ENCODE assay signal across 30 cellular contexts in the genomic region with DNA sequence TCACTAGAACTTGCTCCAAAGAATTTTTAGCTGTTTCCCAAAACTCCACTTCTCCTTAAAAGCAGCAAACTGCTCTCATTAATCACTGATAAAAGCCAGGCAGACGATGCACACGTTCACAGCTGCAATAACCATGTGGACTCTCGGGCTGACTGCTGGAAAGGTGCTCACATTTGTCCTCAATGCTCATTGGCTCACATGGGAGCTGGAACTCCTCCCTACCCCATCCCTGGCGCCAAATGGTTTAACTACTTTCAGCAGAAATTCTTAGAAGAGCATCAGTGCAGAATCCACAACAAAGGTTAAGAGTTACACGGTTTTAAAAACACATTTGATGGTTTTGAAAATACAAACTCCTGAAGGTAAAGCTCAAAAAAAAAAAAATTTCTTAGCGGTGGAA.
"Had no signal": no experiment of that assay in that cellular context is flagged by ENCODE, and none has a peak within 500 bp of the region (broad histone marks: within the 10 kb centered on the region; RNA-seq: fewer than 3 reads in every experiment).

No MANE protein-coding gene starts in this region.

- H3K4me3 Mint-ChIP-seq: activated CD4-positive, alpha-beta memory T cell treated with anti-CD3 and anti-CD28 coated beads, Interleukin-2, amount 10 ng/mL, durations not matched to agents 7 days and 5 days; activated CD4-positive, alpha-beta T cell treated with anti-CD3 and anti-CD28 coated beads for 36 hours; activated CD8-positive, alpha-beta memory T cell treated with anti-CD3 and anti-CD28 coated beads, Interleukin-2, amount 10 ng/mL, durations not matched to agents 7 days and 5 days; activated naive CD4-positive, alpha-beta T cell treated with anti-CD3 and anti-CD28 coated beads, Interleukin-2, amount 50 U/mL, for 24 hours; activated naive CD8-positive, alpha-beta T cell treated with anti-CD3 and anti-CD28 coated beads, Interleukin-2, amount 50 U/mL, for 24 hours; activated T-cell treated with anti-CD3 and anti-CD28 coated beads, Interleukin-2, amount 50 U/mL, for 72 hours; central memory CD8-positive, alpha-beta T cell; dendritic cell treated with granulocyte-macrophage colony-stimulating factor and Interleukin-4, amounts not matched to agents 40 ng/mL and 50 ng/mL, for 4 days; immature natural killer cell; naive B cell; stimulated activated effector memory CD8-positive, alpha-beta T cell treated with anti-CD3 and anti-CD28 coated beads, Interleukin-12 subunit alpha, Interleukin-12 subunit beta, amount 100 ng/mL, for 72 hours; stimulated activated naive CD8-positive, alpha-beta T cell treated with anti-CD3 and anti-CD28 coated beads, Interleukin-15, Interleukin-2, amounts not matched to agents 100 ng/mL and 50 ng/mL, for 24 hours; type B pancreatic cell had no signal

- H3K9me3 Mint-ChIP-seq: activated CD4-positive, alpha-beta memory T cell treated with anti-CD3 and anti-CD28 coated beads, Interleukin-2, amount 10 ng/mL, durations not matched to agents 7 days and 5 days; activated naive CD4-positive, alpha-beta T cell treated with anti-CD3 and anti-CD28 coated beads, Interleukin-2, amount 50 U/mL, for 24 hours; activated naive CD8-positive, alpha-beta T cell treated with anti-CD3 and anti-CD28 coated beads, Interleukin-2, amount 50 U/mL, for 24 hours; activated T-cell treated with anti-CD3 and anti-CD28 coated beads, Interleukin-2, amount 50 U/mL, for 72 hours; central memory CD8-positive, alpha-beta T cell; dendritic cell treated with granulocyte-macrophage colony-stimulating factor and Interleukin-4, amounts not matched to agents 40 ng/mL and 50 ng/mL, for 4 days; immature natural killer cell; naive B cell; stimulated activated effector memory CD8-positive, alpha-beta T cell treated with anti-CD3 and anti-CD28 coated beads, Interleukin-12 subunit alpha, Interleukin-12 subunit beta, amount 100 ng/mL, for 72 hours; stimulated activated naive CD8-positive, alpha-beta T cell treated with anti-CD3 and anti-CD28 coated beads, Interleukin-15, Interleukin-2, amounts not matched to agents 100 ng/mL and 50 ng/mL, for 24 hours; type B pancreatic cell had no signal

- H3K27me3 ChIP-seq: esophagus muscularis mucosa, foreskin keratinocyte, heart left ventricle, sigmoid colon, vagina had no signal

- H3K4me1 Mint-ChIP-seq: activated CD4-positive, alpha-beta T cell treated with anti-CD3 and anti-CD28 coated beads for 36 hours; activated naive CD4-positive, alpha-beta T cell treated with anti-CD3 and anti-CD28 coated beads, Interleukin-2, amount 50 U/mL, for 24 hours; activated naive CD8-positive, alpha-beta T cell treated with anti-CD3 and anti-CD28 coated beads, Interleukin-2, amount 50 U/mL, for 24 hours; central memory CD8-positive, alpha-beta T cell; immature natural killer cell; naive B cell had no signal

- H3K9ac ChIP-seq: parathyroid adenoma had no signal

- H3K27me3 Mint-ChIP-seq: activated CD4-positive, alpha-beta memory T cell treated with anti-CD3 and anti-CD28 coated beads, Interleukin-2, amount 10 ng/mL, durations not matched to agents 7 days and 5 days; activated CD4-positive, alpha-beta T cell treated with anti-CD3 and anti-CD28 coated beads for 36 hours; activated CD8-positive, alpha-beta memory T cell treated with anti-CD3 and anti-CD28 coated beads, Interleukin-2, amount 10 ng/mL, durations not matched to agents 7 days and 5 days; activated naive CD4-positive, alpha-beta T cell treated with anti-CD3 and anti-CD28 coated beads, Interleukin-2, amount 50 U/mL, for 24 hours; activated naive CD8-positive, alpha-beta T cell treated with anti-CD3 and anti-CD28 coated beads, Interleukin-2, amount 50 U/mL, for 24 hours; central memory CD8-positive, alpha-beta T cell; dendritic cell treated with granulocyte-macrophage colony-stimulating factor and Interleukin-4, amounts not matched to agents 40 ng/mL and 50 ng/mL, for 4 days; naive B cell; stimulated activated naive CD8-positive, alpha-beta T cell treated with anti-CD3 and anti-CD28 coated beads, Interleukin-15, Interleukin-2, amounts not matched to agents 100 ng/mL and 50 ng/mL, for 24 hours; type B pancreatic cell had no signal

- H3K4me3 ChIP-seq: esophagus muscularis mucosa, heart left ventricle, psoas muscle, sigmoid colon, vagina had no signal

- H3K27ac ChIP-seq: esophagus muscularis mucosa, foreskin keratinocyte, heart left ventricle, parathyroid adenoma, psoas muscle, sigmoid colon, vagina had no signal

- ATAC-seq: activated CD4-positive, alpha-beta T cell treated with anti-CD3 and anti-CD28 coated beads for 36 hours; activated CD8-positive, alpha-beta memory T cell treated with anti-CD3 and anti-CD28 coated beads, Interleukin-2, amount 10 ng/mL, durations not matched to agents 7 days and 5 days; activated naive CD8-positive, alpha-beta T cell treated with anti-CD3 and anti-CD28 coated beads, Interleukin-2, amount 50 U/mL, for 24 hours; activated T-cell treated with anti-CD3 and anti-CD28 coated beads, Interleukin-2, amount 50 U/mL, for 72 hours; foreskin keratinocyte; heart left ventricle; left colon; psoas muscle; stimulated activated effector memory CD8-positive, alpha-beta T cell treated with anti-CD3 and anti-CD28 coated beads, Interleukin-12 subunit alpha, Interleukin-12 subunit beta, amount 100 ng/mL, for 72 hours had no signal

- H3K79me2 ChIP-seq: parathyroid adenoma had no signal

- H2AFZ ChIP-seq: parathyroid adenoma had no signal

- H3K9me3 ChIP-seq: esophagus muscularis mucosa, heart left ventricle, psoas muscle, sigmoid colon, vagina had no signal

- DNase-seq: activated CD4-positive, alpha-beta memory T cell treated with anti-CD3 and anti-CD28 coated beads, Interleukin-2, amount 10 ng/mL, durations not matched to agents 7 days and 5 days; activated CD4-positive, alpha-beta T cell treated with anti-CD3 and anti-CD28 coated beads for 36 hours; activated CD4-positive, CD25-positive, alpha-beta regulatory T cell; activated CD8-positive, alpha-beta memory T cell treated with anti-CD3 and anti-CD28 coated beads, Interleukin-2, amount 10 ng/mL, durations not matched to agents 7 days and 5 days; activated gamma-delta T cell; activated naive CD8-positive, alpha-beta T cell treated with anti-CD3 and anti-CD28 coated beads, Interleukin-2, amount 50 U/mL, for 24 hours; activated T-cell treated with anti-CD3 and anti-CD28 coated beads, Interleukin-2, amount 50 U/mL, for 72 hours; foreskin keratinocyte; heart left ventricle; hypothalamus; immature natural killer cell; kidney; left colon; mammary epithelial cell; naive B cell; nucleus accumbens; psoas muscle; sigmoid colon; small intestine; stimulated activated CD4-positive, alpha-beta T cell treated with anti-CD3 and anti-CD28 coated beads, Interleukin-4, amount 100 ng/mL, for 24 hours; substantia nigra had no signal

- H3K4me1 ChIP-seq: esophagus muscularis mucosa, parathyroid adenoma, psoas muscle, sigmoid colon, vagina had no signal

- H3K27ac Mint-ChIP-seq: activated CD4-positive, alpha-beta memory T cell treated with anti-CD3 and anti-CD28 coated beads, Interleukin-2, amount 10 ng/mL, durations not matched to agents 7 days and 5 days; activated CD4-positive, alpha-beta T cell treated with anti-CD3 and anti-CD28 coated beads for 36 hours; activated CD8-positive, alpha-beta memory T cell treated with anti-CD3 and anti-CD28 coated beads, Interleukin-2, amount 10 ng/mL, durations not matched to agents 7 days and 5 days; activated naive CD8-positive, alpha-beta T cell treated with anti-CD3 and anti-CD28 coated beads, Interleukin-2, amount 50 U/mL, for 24 hours; activated T-cell treated with anti-CD3 and anti-CD28 coated beads, Interleukin-2, amount 50 U/mL, for 72 hours; dendritic cell treated with granulocyte-macrophage colony-stimulating factor and Interleukin-4, amounts not matched to agents 40 ng/mL and 50 ng/mL, for 4 days; stimulated activated effector memory CD8-positive, alpha-beta T cell treated with anti-CD3 and anti-CD28 coated beads, Interleukin-12 subunit alpha, Interleukin-12 subunit beta, amount 100 ng/mL, for 72 hours; stimulated activated naive CD8-positive, alpha-beta T cell treated with anti-CD3 and anti-CD28 coated beads, Interleukin-15, Interleukin-2, amounts not matched to agents 100 ng/mL and 50 ng/mL, for 24 hours; type B pancreatic cell had no signal
